In the genomic region with DNA sequence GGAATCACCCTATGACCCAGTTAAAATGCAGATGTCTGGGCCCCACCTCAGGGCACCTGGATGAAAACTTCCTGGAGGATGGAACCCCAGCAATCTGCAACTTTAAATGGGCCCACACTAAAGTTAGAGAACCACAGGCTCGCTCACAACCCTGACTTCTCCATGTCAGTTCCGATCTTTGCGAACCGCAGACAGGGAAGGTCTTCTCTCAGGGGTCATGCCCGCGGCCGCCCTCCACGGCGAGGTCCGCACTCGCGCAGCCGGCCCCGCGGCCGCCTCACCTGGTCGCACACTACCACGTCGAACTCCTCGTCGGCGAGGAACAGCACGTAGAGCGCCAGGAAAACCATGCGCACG, we compare ENCODE assay signal across 8 cellular contexts. TPM values are rescaled to one million over a fixed set of nuclear protein-coding genes. Genes with fewer than 3 reads are reported as not detected.
DNase-seq lines count a peak whose midpoint lies in the region; ATAC-seq, FAIRE-seq and TF ChIP-seq lines count a peak whose summit lies in the region.

No MANE protein-coding gene starts in this region.

- no peak for FAIRE-seq in urothelium cell line (lab: Jason Lieb, UNC)

- H3K9me2 ChIP-seq in Karpas-422 (replicated peaks; ENCODE audit: insufficient read depth, low read length), result no peaks in the 10 kb centered on the region

- peaks cover 44% of the 10 kb centered on the region for H4K20me1 ChIP-seq in Karpas-422 (ENCODE audit: insufficient read depth, low read depth, low read length)

- H3K79me2 ChIP-seq in Karpas-422 (ENCODE audit: low read length), result peaks cover 80% of the 10 kb centered on the region

- peaks cover 83% of the 10 kb centered on the region for H3K36me3 Mint-ChIP-seq in dendritic cell treated with granulocyte-macrophage colony-stimulating factor and Interleukin-4, amounts not matched to agents 40 ng/mL and 50 ng/mL, for 4 days (ENCODE audit: low read depth)
- peaks cover 42% of the 10 kb centered on the region for H3K36me3 Mint-ChIP-seq in nephron progenitor cell (ENCODE audit: low read depth)

- H3K27me3 Mint-ChIP-seq in dendritic cell treated with granulocyte-macrophage colony-stimulating factor and Interleukin-4, amounts not matched to agents 40 ng/mL and 50 ng/mL, for 4 days, result no peaks in the 10 kb centered on the region
- no peaks in the 10 kb centered on the region for H3K27me3 Mint-ChIP-seq in nephron progenitor cell (ENCODE audit: low read depth, poor library complexity)

- peak overlapping the region; percentile 98 for H3K4me3 ChIP-seq in GM08714 (ENCODE audit: low read length)
- H3K4me3 ChIP-seq in Karpas-422 (ENCODE audit: low read length), result peak overlapping the region; percentile 94

- peak overlapping the region; percentile 92 for H3K4me3 Mint-ChIP-seq in dendritic cell treated with granulocyte-macrophage colony-stimulating factor and Interleukin-4, amounts not matched to agents 40 ng/mL and 50 ng/mL, for 4 days
- peak overlapping the region; percentile 99 for H3K4me3 Mint-ChIP-seq in nephron progenitor cell

- H2AFZ ChIP-seq in Karpas-422 (ENCODE audit: low read length), result peak overlapping the region; percentile 67; the same call in 1 of the 2 replicates

- H3K27ac Mint-ChIP-seq in dendritic cell treated with granulocyte-macrophage colony-stimulating factor and Interleukin-4, amounts not matched to agents 40 ng/mL and 50 ng/mL, for 4 days, result peak overlapping the region; percentile 99
- peak overlapping the region; percentile 53 for H3K27ac Mint-ChIP-seq in nephron progenitor cell

- H3K9me3 Mint-ChIP-seq in dendritic cell treated with granulocyte-macrophage colony-stimulating factor and Interleukin-4, amounts not matched to agents 40 ng/mL and 50 ng/mL, for 4 days, result no peaks in the 10 kb centered on the region
- no peaks in the 10 kb centered on the region for H3K9me3 Mint-ChIP-seq in nephron progenitor cell

- H3K27me3 ChIP-seq in Karpas-422 (ENCODE audit: low read length), result no peaks in the 10 kb centered on the region

- H3K9me3 ChIP-seq in Karpas-422 (ENCODE audit: low read length), result no peaks in the 10 kb centered on the region

- peaks cover 65% of the 10 kb centered on the region for H3K4me1 Mint-ChIP-seq in dendritic cell treated with granulocyte-macrophage colony-stimulating factor and Interleukin-4, amounts not matched to agents 40 ng/mL and 50 ng/mL, for 4 days (ENCODE audit: low read depth)
- H3K4me1 Mint-ChIP-seq in nephron progenitor cell, result peaks cover 44% of the 10 kb centered on the region

- peak overlapping the region; percentile 89 for H3K9ac ChIP-seq in Karpas-422 (ENCODE audit: low read length)

- ATAC-seq in GM18867 (IDR thresholded peaks at IDR 0.05; ENCODE audit: unreplicated experiment), result no peak

- H3K4me2 ChIP-seq in Karpas-422 (ENCODE audit: low read depth, low read length, poor library complexity, severe bottlenecking), result peak overlapping the region; percentile 95

- DNase-seq in Karpas-422, result no peak
- DNase-seq in nephron progenitor cell, result no peak
- DNase-seq in urothelium cell line (ENCODE audit: low spot score), result no peak
- DNase-seq in foreskin melanocyte, result no peak
- no peak for DNase-seq in NCI-H1436 treated with DMSO at 0.1 percent for 48 hours (lab: John Stamatoyannopoulos, UW)

- peaks cover 37% of the 10 kb centered on the region for H3K4me1 ChIP-seq in Karpas-422 (ENCODE audit: low read length)

- peak overlapping the region; percentile 86; the same call in 1 of the 2 replicates for H3K27ac ChIP-seq in Karpas-422 (ENCODE audit: low read length)

- peaks cover 32% of the 10 kb centered on the region for H3K36me3 ChIP-seq in Karpas-422 (ENCODE audit: insufficient read depth, low read length)

- TF ChIP-seq CTCF in nephron progenitor cell (IDR thresholded peaks at IDR 0.05), result no peak

- intact Hi-C loops in dendritic cell treated with granulocyte-macrophage colony-stimulating factor and Interleukin-4, amounts not matched to agents 40 ng/mL and 50 ng/mL, for 4 days (cut with micrococcal nuclease), result loop anchor here (5.0 kb wide), 2 partner anchors 34 to 876 kb away; a partner anchor contains a TSS

RNA-seq across cellular contexts. Expression of a gene that starts 0.5 kb away (rescaled TPM):
- total RNA-seq in Karpas-422 (2014; rRNA removed; shearing (Covaris generic); ENCODE audit: low replicate concordance), result 19.9 and 24.1 TPM in 2 replicates

RNA-seq across cellular contexts. Expression of a gene that starts 0.8 kb away (rescaled TPM):
- total RNA-seq in Karpas-422 (2014; rRNA removed; shearing (Covaris generic); ENCODE audit: low replicate concordance), result 81.1 and 110 TPM in 2 replicates
